12 cellular contexts compared by ENCODE assay signal in the genomic region with DNA sequence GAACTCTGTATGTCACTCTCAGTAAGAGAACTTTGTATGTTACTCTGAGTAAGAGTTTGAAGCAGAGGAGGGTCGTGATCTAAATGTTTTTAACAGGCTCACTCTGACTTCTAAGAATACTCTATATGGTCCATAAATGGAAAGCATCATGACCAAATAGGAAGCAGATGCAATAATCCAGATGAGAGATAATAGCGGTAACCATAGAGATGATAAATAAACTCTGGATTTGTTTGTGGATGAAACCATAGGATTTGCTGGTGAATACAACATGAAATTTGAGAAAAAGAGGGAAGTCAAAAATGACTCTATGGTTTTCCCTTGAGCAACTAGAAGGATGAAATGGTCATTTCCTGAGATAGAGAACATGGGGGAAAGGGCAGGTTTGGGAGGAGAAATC. TPM values are rescaled to one million over a fixed set of nuclear protein-coding genes. Genes with fewer than 3 reads are reported as not detected.
DNase-seq lines count a peak whose midpoint lies in the region; FAIRE-seq and TF ChIP-seq lines count a peak whose summit lies in the region.
"Had no signal": no experiment of that assay in that cellular context is flagged by ENCODE, and none has a peak within 500 bp of the region (broad histone marks: within the 10 kb centered on the region; RNA-seq: fewer than 3 reads in every experiment).

No MANE protein-coding gene starts in this region.

- H3K9me3 Mint-ChIP-seq in CD4-positive, alpha-beta memory T cell = no peaks in the 10 kb centered on the region

- H3K27me3 ChIP-seq in CD4-positive, alpha-beta memory T cell (ENCODE audit: insufficient read depth, low read length) = no peaks in the 10 kb centered on the region
- H3K27me3 ChIP-seq in SU-DHL-6 (ENCODE audit: low read length) (no peaks in the 10 kb centered on the region), endothelial cell of umbilical vein (ENCODE audit: control insufficient read depth in 2 of 2, insufficient read depth in 2 of 2, low read length in 2 of 2) (no peaks in the 10 kb centered on the region)
- H3K27me3 ChIP-seq: breast epithelium had no signal

- H3K27ac Mint-ChIP-seq in CD4-positive, alpha-beta memory T cell = peak overlapping the region in 6 of 7 donors; percentile 75 to 96 (median 87)

- H3K4me3 Mint-ChIP-seq in CD4-positive, alpha-beta memory T cell = peak overlapping the region in 4 of 8 donors; percentile 58 to 88 (median 84)

- intact Hi-C loops in CD4-positive, alpha-beta memory T cell (cut with micrococcal nuclease) = no loop called here
- intact Hi-C loops in endothelial cell of umbilical vein (cut with micrococcal nuclease) = loop anchor here (5.0 kb wide), 1 partner anchor 113 kb away; the partner anchor contains the start of gene STRN

- TF ChIP-seq CTCF in SU-DHL-6 (IDR thresholded peaks at IDR 0.05; ENCODE audit: insufficient read depth, low read length, poor library complexity, severe bottlenecking) (no peak), endothelial cell of umbilical vein (IDR thresholded peaks at IDR 0.05; ENCODE audit: extremely low read depth in 1 of 2, insufficient read depth in 1 of 2, low read depth in 1 of 2, low read length in 2 of 2) (no peak)

- FAIRE-seq in endothelial cell of umbilical vein (lab: Jason Lieb, UNC) = no peak

- CTCF ChIA-PET in CD4-positive, alpha-beta memory T cell (lab: Charles Lee; ENCODE audit: partially characterized antibody) = no interaction called here
- CTCF ChIA-PET in endothelial cell of umbilical vein (lab: Charles Lee) = no interaction called here

- no peaks in the 10 kb centered on the region for H3K9me3 ChIP-seq in CD4-positive, alpha-beta memory T cell (ENCODE audit: control insufficient read depth in 1 of 2, low read length in 2 of 2)
- H3K9me3 ChIP-seq in SU-DHL-6 (ENCODE audit: insufficient read depth, low read length) (no peaks in the 10 kb centered on the region), endothelial cell of umbilical vein (replicated peaks; ENCODE audit: control insufficient read depth, insufficient read depth, low read length) (no peaks in the 10 kb centered on the region)
- H3K9me3 ChIP-seq: breast epithelium, psoas muscle had no signal

- no peaks in the 10 kb centered on the region for H3K27me3 Mint-ChIP-seq in CD4-positive, alpha-beta memory T cell

- H3K9me2 ChIP-seq in SU-DHL-6 (replicated peaks; ENCODE audit: insufficient read depth, low read length) = no peaks in the 10 kb centered on the region

- peaks cover 28 to 53% (median 39%) of the 10 kb centered on the region in 4 donors for H3K4me1 Mint-ChIP-seq in CD4-positive, alpha-beta memory T cell

- H3K4me2 ChIP-seq in SU-DHL-6 (ENCODE audit: low read depth, low read length, poor library complexity, severe bottlenecking) = peak overlapping the region; percentile 32
- H3K4me2 ChIP-seq in endothelial cell of umbilical vein (ENCODE audit: insufficient read depth, low read length) = no peak overlapping the region

- H3K36me3 ChIP-seq in CD4-positive, alpha-beta memory T cell (ENCODE audit: insufficient read depth, low read length) = peaks cover 21% of the 10 kb centered on the region
- H3K36me3 ChIP-seq in SU-DHL-6 (ENCODE audit: low read length) = peaks cover 20% of the 10 kb centered on the region
- H3K36me3 ChIP-seq in endothelial cell of umbilical vein (ENCODE audit: control insufficient read depth in 2 of 2, extremely low read depth in 1 of 2, insufficient read depth in 2 of 2, low read length in 2 of 2) = peaks cover 5 to 9% of the 10 kb centered on the region in 2 experiments
- H3K36me3 ChIP-seq: breast epithelium had no signal

- H2AFZ ChIP-seq in SU-DHL-6 (ENCODE audit: low read depth, low read length, severe bottlenecking) = no peak overlapping the region
- no peak overlapping the region for H2AFZ ChIP-seq in endothelial cell of umbilical vein (ENCODE audit: low read depth, low read length)

- H3K9me1 ChIP-seq in endothelial cell of umbilical vein (replicated peaks; ENCODE audit: control insufficient read depth, extremely low read depth, insufficient read depth, low read length) = no peaks in the 10 kb centered on the region

- peaks cover 63% of the 10 kb centered on the region for H3K4me1 ChIP-seq in CD4-positive, alpha-beta memory T cell (ENCODE audit: insufficient read depth, low read length)
- H3K4me1 ChIP-seq in endothelial cell of umbilical vein (ENCODE audit: control insufficient read depth, extremely low read depth, insufficient read depth, low read length) = peaks cover 24% of the 10 kb centered on the region
- H3K4me1 ChIP-seq: breast epithelium had no signal

- H3K36me3 Mint-ChIP-seq in CD4-positive, alpha-beta memory T cell = peaks cover 37 to 44% of the 10 kb centered on the region in 2 donors

- dilution Hi-C loops in endothelial cell of umbilical vein (cut with MboI; ENCODE audit: extremely low pct_ligation_motif_present, low sequenced_read_pairs) = no loop called here

- BruUV-seq in endothelial cell of umbilical vein (replicated peaks; lab: Mats Ljungman, UMichigan) = no TSS peak

- DNase-seq in AML-193 (lab: John Stamatoyannopoulos, UW) = peak; percentile 17 to 20
- DNase-seq in CD4-positive, alpha-beta memory T cell = no peak
- DNase-seq in endothelial cell of umbilical vein (ENCODE audit: low read depth, low spot score) = peak; percentile 71
- no peak for DNase-seq in NCI-H446 treated with DMSO at 0.1 percent for 48 hours (lab: John Stamatoyannopoulos, UW)
- DNase-seq in HT-29 (ENCODE audit: low spot score) = no peak
- no peak for DNase-seq in NCI-H774 (lab: John Stamatoyannopoulos, UW)
- DNase-seq in NCI-H2196 treated with DMSO at 0.1 percent for 48 hours (lab: John Stamatoyannopoulos, UW; ENCODE audit: unreplicated experiment) = no peak
- DNase-seq: NCI-H1436 treated with DMSO at 0.1 percent for 48 hours; psoas muscle; stimulated activated CD4-positive, alpha-beta T cell treated with anti-CD3 and anti-CD28 coated beads, Interleukin-2, amount 100 ng/mL, for 48 hours had no signal

- TF ChIP-seq POLR2A in endothelial cell of umbilical vein (IDR thresholded peaks at IDR 0.05; ENCODE audit: low read depth, low read length) = no peak

- peaks cover 12% of the 10 kb centered on the region; the same call in 1 of the 2 replicates for H3K79me2 ChIP-seq in SU-DHL-6 (ENCODE audit: insufficient read depth, low read length)
- H3K79me2 ChIP-seq in endothelial cell of umbilical vein (ENCODE audit: control insufficient read depth, insufficient read depth, low read length) = peaks cover 11% of the 10 kb centered on the region

- H3F3A ChIP-seq in SU-DHL-6 (ENCODE audit: insufficient read depth) = no peaks in the 10 kb centered on the region

- no peak overlapping the region for H3K9ac ChIP-seq in SU-DHL-6 (ENCODE audit: low read length)
- H3K9ac ChIP-seq in endothelial cell of umbilical vein (replicated peaks; ENCODE audit: extremely low read depth, insufficient read depth, low read length) = no peak overlapping the region

- H3K27ac ChIP-seq in CD4-positive, alpha-beta memory T cell (ENCODE audit: low read depth, low read length) = peak overlapping the region; percentile 37
- no peak overlapping the region for H3K27ac ChIP-seq in SU-DHL-6 (ENCODE audit: low read depth, low read length)
- H3K27ac ChIP-seq in endothelial cell of umbilical vein (ENCODE audit: insufficient read depth, low read depth, low read length) = peak overlapping the region; percentile 43
- H3K27ac ChIP-seq: breast epithelium, psoas muscle had no signal

- POLR2A ChIA-PET in CD4-positive, alpha-beta memory T cell (lab: Charles Lee; ENCODE audit: partially characterized antibody) = no interaction called here
- POLR2A ChIA-PET in endothelial cell of umbilical vein (lab: Charles Lee) = no interaction called here

- H4K20me1 ChIP-seq in SU-DHL-6 (ENCODE audit: low read depth, low read length) (no peaks in the 10 kb centered on the region), endothelial cell of umbilical vein (replicated peaks; ENCODE audit: control insufficient read depth, extremely low read depth, insufficient read depth, low read length) (no peaks in the 10 kb centered on the region)

- peak overlapping the region; percentile 6 to 7 for H3K4me3 ChIP-seq in CD4-positive, alpha-beta memory T cell (ENCODE audit: low read length in 2 of 2)
- H3K4me3 ChIP-seq in SU-DHL-6 (ENCODE audit: insufficient read depth, low read length, poor library complexity, severe bottlenecking) (no peak overlapping the region), endothelial cell of umbilical vein (replicated peaks in 1 of 3; ENCODE audit: insufficient read depth in 1 of 3, low read depth in 1 of 3, low read length in 3 of 3) (no peak overlapping the region)
- H3K4me3 ChIP-seq: breast epithelium, psoas muscle had no signal

TF ChIP-seq in endothelial cell of umbilical vein, 7 proteins besides CTCF, POLR2A, EP300 and RAD21:
- TF ChIP-seq FOS (IDR thresholded peaks at IDR 0.05; ENCODE audit: borderline replicate concordance, insufficient read depth, low read length) = no peak

RNA-seq across cellular contexts. Expression of gene HEATR5B, which starts 3.9 kb away (rescaled TPM):
- total RNA-seq in CD4-positive, alpha-beta memory T cell = 10 to 100 TPM; 52.6 to 55.2 TPM
- 10 to 100 TPM in 1 of 2 donors, 1 to 10 TPM in 1; 6.1 to 20.7 TPM for polyA plus RNA-seq in CD4-positive, alpha-beta memory T cell
- 19.4 and 22.5 TPM in 2 replicates for total RNA-seq in endothelial cell of umbilical vein
- 14.0 and 16.1 TPM in 2 replicates for polyA plus RNA-seq in endothelial cell of umbilical vein
- 8.6 and 10.7 TPM in 2 replicates for polyA plus RNA-seq in endothelial cell of umbilical vein (2011; cell fraction: cytosol; rRNA removed)
- 63.8 and 79.5 TPM in 2 replicates for polyA plus RNA-seq in endothelial cell of umbilical vein (2011; cell fraction: nucleus; rRNA removed)
- 13.5 and 16.1 TPM in 2 replicates for polyA plus RNA-seq in endothelial cell of umbilical vein (2012)
- polyA minus RNA-seq in endothelial cell of umbilical vein = 46.9 TPM in 2 replicates
- polyA minus RNA-seq in endothelial cell of umbilical vein (2011; cell fraction: cytosol; rRNA and poly(A)+ RNA removed) = 9.4 TPM
- 48.2 and 77.6 TPM in 2 replicates for polyA minus RNA-seq in endothelial cell of umbilical vein (2011; cell fraction: nucleus; rRNA and poly(A)+ RNA removed)
- total RNA-seq in HT-29 (2014; rRNA removed; shearing (Covaris generic)) = 8.6 and 10.7 TPM in 2 replicates

RNA-seq across cellular contexts. Expression of gene GPATCH11, which starts 4.1 kb away (rescaled TPM):
- total RNA-seq in CD4-positive, alpha-beta memory T cell = 10 to 100 TPM; 17.3 to 18.9 TPM
- polyA plus RNA-seq in CD4-positive, alpha-beta memory T cell = 1 to 10 TPM; 9.2 to 9.9 TPM
- 10.2 and 12.1 TPM in 2 replicates for total RNA-seq in endothelial cell of umbilical vein
- polyA plus RNA-seq in endothelial cell of umbilical vein = 1.4 and 2.1 TPM in 2 replicates
- polyA plus RNA-seq in endothelial cell of umbilical vein (2011; cell fraction: cytosol; rRNA removed) = 3.6 and 3.9 TPM in 2 replicates
- polyA plus RNA-seq in endothelial cell of umbilical vein (2011; cell fraction: nucleus; rRNA removed) = 1.5 and 2.8 TPM in 2 replicates
- 8.3 and 10.2 TPM in 2 replicates for polyA plus RNA-seq in endothelial cell of umbilical vein (2012)
- 2.3 and 2.6 TPM in 2 replicates for polyA minus RNA-seq in endothelial cell of umbilical vein
- polyA minus RNA-seq in endothelial cell of umbilical vein (2011; cell fraction: cytosol; rRNA and poly(A)+ RNA removed) = 2.9 TPM
- 1.1 and 2.1 TPM in 2 replicates for polyA minus RNA-seq in endothelial cell of umbilical vein (2011; cell fraction: nucleus; rRNA and poly(A)+ RNA removed)
- total RNA-seq in HT-29 (2014; rRNA removed; shearing (Covaris generic)) = 1.1 and 1.5 TPM in 2 replicates

Comparison
In these comparisons a context has a peak if more than half of its experiments do, and no peak if none do; other contexts are left out.
1. DNase-seq: peak in AML-193 (2 of 2) and endothelial cell of umbilical vein (single experiment); none in CD4-positive, alpha-beta memory T cell (0 of 5), NCI-H446 treated with DMSO at 0.1 percent for 48 hours (single experiment), HT-29 (single experiment), NCI-H774 (single experiment) and NCI-H2196 treated with DMSO at 0.1 percent for 48 hours (single experiment).
2. H3K4me3 ChIP-seq: peak in CD4-positive, alpha-beta memory T cell (2 of 2); none in SU-DHL-6 (single experiment) and endothelial cell of umbilical vein (0 of 3).